ENCODE assay signal across 18 cellular contexts in genomic region chr11:132450631-132451030, GRCh38.
DNase-seq lines count a peak whose midpoint lies in the region; ATAC-seq, FAIRE-seq and TF ChIP-seq lines count a peak whose summit lies in the region.
"Had no signal": no experiment of that assay in that cellular context is flagged by ENCODE, and none has a peak within 500 bp of the region (broad histone marks: within the 10 kb centered on the region; RNA-seq: fewer than 3 reads in every experiment).

No MANE protein-coding gene starts in this region.

- 0 out of 2 replicates have a peak overlapping the region, but pooled peaks have one; percentile 41 for H2BK12ac ChIP-seq in H1 (ENCODE audit: low read depth, low read length)

- in situ Hi-C loops in IMR-90 (cut with MboI; ENCODE audit: low sequenced_read_pairs) = no loop called here

- H3K56ac ChIP-seq in IMR-90 (ENCODE audit: extremely low read depth, insufficient read depth, low read length) (no peak overlapping the region), H1 (replicated peaks; ENCODE audit: insufficient read length, low read depth, low read length) (no peak overlapping the region)

- H3K4ac ChIP-seq in IMR-90 (ENCODE audit: low read depth, low read length) = no peak overlapping the region
- H3K4ac ChIP-seq in H1 (replicated peaks; ENCODE audit: insufficient read length, low read depth, low read length) = no peak overlapping the region

- no peak for TF ChIP-seq CTCF in GM23338 (conservative IDR thresholded peaks at IDR 0.05; ENCODE audit: low read depth in 2 of 2)
- no peak for TF ChIP-seq CTCF in IMR-90 (conservative IDR thresholded peaks at IDR 0.05; ENCODE audit: low read depth, low read length)
- no peak for TF ChIP-seq CTCF in WTC11 (IDR thresholded peaks at IDR 0.05)
- no peak for TF ChIP-seq CTCF in H1 (IDR thresholded peaks at IDR 0.05; ENCODE audit: control extremely low read depth in 1 of 3, insufficient read depth in 1 of 3, low read depth in 1 of 3, low read length in 3 of 3)
- no peak for TF ChIP-seq CTCF in heart right ventricle (IDR thresholded peaks at IDR 0.05)
- TF ChIP-seq CTCF in foreskin keratinocyte (conservative IDR thresholded peaks at IDR 0.05) = no peak

- peak overlapping the region; percentile 24; the same call in 1 of the 2 replicates for H3K4me2 ChIP-seq in GM23338
- H3K4me2 ChIP-seq in IMR-90 (ENCODE audit: low read depth, low read length) = no peak overlapping the region
- H3K4me2 ChIP-seq in H1 (ENCODE audit: insufficient read depth in 1 of 2, low read depth in 2 of 2, low read length in 2 of 2) = no peak overlapping the region; a peak in 1 of 4 replicates

- no peak for DNase-seq in GM23338 (ENCODE audit: low spot score)
- no peak for DNase-seq in IMR-90
- no peak for DNase-seq in WTC11 (ENCODE audit: low spot score)
- DNase-seq in H1 (ENCODE audit: low read depth in 1 of 2, low spot score in 2 of 2) = no peak
- no peak for DNase-seq in hippocampal formation (lab: John Stamatoyannopoulos, UW)
- no peak for DNase-seq in heart right ventricle
- no peak for DNase-seq in foreskin keratinocyte
- DNase-seq: C1 segment of cervical spinal cord; Calu3; CD4-positive, alpha-beta memory T cell; COR-L47; DMS53; DMS79 treated with DMSO at 0.1 percent for 48 hours; GF-D8; GOT3; HCEC 1CT had no signal

- no peak overlapping the region for H2BK15ac ChIP-seq in IMR-90 (ENCODE audit: low read depth, low read length)
- H2BK15ac ChIP-seq in H1 (ENCODE audit: low read length) = no peak overlapping the region

- TF ChIP-seq RAD21 in IMR-90 (IDR thresholded peaks at IDR 0.05; ENCODE audit: low read length) (no peak), H1 (IDR thresholded peaks at IDR 0.05 in 1 of 2, conservative IDR thresholded peaks at IDR 0.05 in 1 of 2; ENCODE audit: low read depth in 2 of 2, low read length in 2 of 2) (no peak)

- H4K5ac ChIP-seq in IMR-90 (ENCODE audit: low read depth, low read length) (no peak overlapping the region), H1 (ENCODE audit: insufficient read length, low read depth, low read length) (no peak overlapping the region)

- H4K91ac ChIP-seq in IMR-90 (ENCODE audit: insufficient read depth, low read depth, low read length) (no peak overlapping the region), H1 (replicated peaks; ENCODE audit: insufficient read length, low read length) (no peak overlapping the region)

- POLR2A ChIA-PET in IMR-90 (lab: Charles Lee; ENCODE audit: unreplicated experiment) = no interaction called here
- POLR2A ChIA-PET in WTC11 (lab: Charles Lee) = no interaction called here
- POLR2A ChIA-PET in H1 (lab: Charles Lee; ENCODE audit: partially characterized antibody) = interaction anchor here (1.2 kb wide), 1 partner anchor 21 kb away, joined by 3 read pairs; no protein-coding TSS in a partner anchor

- H3K4me1 ChIP-seq in GM23338 (ENCODE audit: insufficient read depth) (peaks cover 28% of the 10 kb centered on the region), IMR-90 (ENCODE audit: control insufficient read depth, insufficient read depth, low read length) (no peaks in the 10 kb centered on the region), H1 (replicated peaks in 1 of 4; ENCODE audit: control insufficient read depth in 3 of 4, insufficient read depth in 4 of 4, low read length in 3 of 4) (peaks cover 1 to 15% (median 9%) of the 10 kb centered on the region in 4 experiments; a peak in 6 of 7 replicates), heart right ventricle (no peaks in the 10 kb centered on the region), foreskin keratinocyte (no peaks in the 10 kb centered on the region)

- H3F3A ChIP-seq in GM23338 (replicated peaks; ENCODE audit: low read depth) = no peaks in the 10 kb centered on the region

- ATAC-seq in GM23338 (no peak), IMR-90 (ENCODE audit: low read depth) (no peak), WTC11 (no peak), heart right ventricle (no peak), foreskin keratinocyte (no peak)

- H2BK5ac ChIP-seq in IMR-90 (ENCODE audit: low read depth, low read length, poor library complexity, severe bottlenecking) = no peak overlapping the region
- H2BK5ac ChIP-seq in H1 (ENCODE audit: low read depth, low read length) = no peak overlapping the region

- H4K20me1 ChIP-seq in GM23338 (replicated peaks; ENCODE audit: insufficient read depth) (no peaks in the 10 kb centered on the region), IMR-90 (ENCODE audit: insufficient read depth, low read length) (no peaks in the 10 kb centered on the region), H1 (replicated peaks in 1 of 2; ENCODE audit: control insufficient read depth in 1 of 2, insufficient read depth in 2 of 2, low read length in 2 of 2) (no peaks in the 10 kb centered on the region)

- H3K79me1 ChIP-seq in IMR-90 (ENCODE audit: low read depth in 1 of 2, low read length in 2 of 2) (no peaks in the 10 kb centered on the region), H1 (ENCODE audit: low read depth, low read length) (no peaks in the 10 kb centered on the region)

- H3K79me2 ChIP-seq in GM23338 (replicated peaks; ENCODE audit: insufficient read depth) (no peaks in the 10 kb centered on the region), H1 (ENCODE audit: control insufficient read depth in 1 of 2, insufficient read depth in 2 of 2, low read length in 2 of 2) (no peaks in the 10 kb centered on the region)

- H2AK9ac ChIP-seq in IMR-90 (replicated peaks; ENCODE audit: low read depth, low read length, poor library complexity) = no peak overlapping the region

- H3K9ac ChIP-seq in IMR-90 (ENCODE audit: low read depth, low read length) = no peak overlapping the region
- H3K9ac ChIP-seq in H1 (replicated peaks in 1 of 4; ENCODE audit: extremely low read depth in 1 of 4, low read depth in 3 of 4, low read length in 3 of 4) = no peak overlapping the region

- no peaks in the 10 kb centered on the region for H3K9me3 ChIP-seq in IMR-90 (ENCODE audit: control insufficient read depth, insufficient read depth, low read length)
- H3K9me3 ChIP-seq in H1 (ENCODE audit: insufficient read depth in 2 of 2, low read depth in 1 of 2, low read length in 1 of 2) = no peaks in the 10 kb centered on the region
- no peaks in the 10 kb centered on the region for H3K9me3 ChIP-seq in heart right ventricle

- H3K36me3 ChIP-seq in GM23338 (ENCODE audit: insufficient read depth) = no peaks in the 10 kb centered on the region
- H3K36me3 ChIP-seq in IMR-90 (ENCODE audit: control insufficient read depth, insufficient read depth, low read length) = no peaks in the 10 kb centered on the region
- H3K36me3 ChIP-seq in H1 (ENCODE audit: control insufficient read depth in 2 of 4, insufficient read depth in 4 of 4, low read length in 3 of 4) = no peaks in the 10 kb centered on the region
- no peaks in the 10 kb centered on the region for H3K36me3 ChIP-seq in heart right ventricle

- no peak for TF ChIP-seq EP300 in H1 (IDR thresholded peaks at IDR 0.05; ENCODE audit: borderline replicate concordance in 1 of 2, low read depth in 2 of 2, low read length in 2 of 2)

- H3K9me3 Mint-ChIP-seq in GM23338 (no peaks in the 10 kb centered on the region; the same call in 2 of the 3 replicates), WTC11 (no peaks in the 10 kb centered on the region)

- no peak overlapping the region for H3K18ac ChIP-seq in IMR-90 (ENCODE audit: low read depth, low read length)
- no peak overlapping the region for H3K18ac ChIP-seq in H1 (ENCODE audit: extremely low read depth, low read length)

- H2BK120ac ChIP-seq in IMR-90 (ENCODE audit: low read depth, low read length) = no peak overlapping the region
- no peak overlapping the region for H2BK120ac ChIP-seq in H1 (replicated peaks; ENCODE audit: low read depth, low read length)

- H3K36me3 Mint-ChIP-seq in GM23338 (ENCODE audit: low read depth) (no peaks in the 10 kb centered on the region), WTC11 (no peaks in the 10 kb centered on the region)
- H3K36me3 Mint-ChIP-seq: CD4-positive, alpha-beta memory T cell had no signal

- no peak overlapping the region for H3K27ac Mint-ChIP-seq in GM23338
- 0 out of 2 replicates have a peak overlapping the region, but pooled peaks have one; percentile 41 for H3K27ac Mint-ChIP-seq in WTC11
- H3K27ac Mint-ChIP-seq: CD4-positive, alpha-beta memory T cell had no signal

- peaks cover 9% of the 10 kb centered on the region for H3K27me3 Mint-ChIP-seq in GM23338 (ENCODE audit: insufficient read depth, low read depth, poor library complexity)
- no peaks in the 10 kb centered on the region for H3K27me3 Mint-ChIP-seq in WTC11 (ENCODE audit: low read depth)

- peak; percentile 71 for FAIRE-seq in H1 (lab: Jason Lieb, UNC)
- FAIRE-seq: GM12891, GM18507 had no signal

- peaks cover 30% of the 10 kb centered on the region for H3K4me1 Mint-ChIP-seq in GM23338
- H3K4me1 Mint-ChIP-seq in WTC11 = peaks cover 30% of the 10 kb centered on the region

- H3K14ac ChIP-seq in IMR-90 (replicated peaks; ENCODE audit: low read depth, low read length) (no peak overlapping the region), H1 (ENCODE audit: insufficient read length) (no peak overlapping the region)

- no peak for TF ChIP-seq POLR2A in IMR-90 (IDR thresholded peaks at IDR 0.05; ENCODE audit: low read depth, low read length)
- TF ChIP-seq POLR2A in H1 (IDR thresholded peaks at IDR 0.05; ENCODE audit: control extremely low read depth in 1 of 2, low read depth in 2 of 2, low read length in 2 of 2) = no peak

- no peaks in the 10 kb centered on the region for H3K27me3 ChIP-seq in GM23338 (ENCODE audit: insufficient read depth)
- H3K27me3 ChIP-seq in IMR-90 (ENCODE audit: control insufficient read depth, insufficient read depth, low read length) = no peaks in the 10 kb centered on the region
- no peaks in the 10 kb centered on the region for H3K27me3 ChIP-seq in H1 (replicated peaks in 1 of 4; ENCODE audit: control insufficient read depth in 3 of 4, extremely low read depth in 1 of 4, insufficient read depth in 3 of 4, low read length in 3 of 4)
- peaks cover 0 to 17% (median 0%) of the 10 kb centered on the region in 7 donors for H3K27me3 ChIP-seq in heart right ventricle
- H3K27me3 ChIP-seq in foreskin keratinocyte = no peaks in the 10 kb centered on the region

- no peak overlapping the region for H3K4me3 Mint-ChIP-seq in GM23338
- no peak overlapping the region for H3K4me3 Mint-ChIP-seq in WTC11
- H3K4me3 Mint-ChIP-seq: CD4-positive, alpha-beta memory T cell had no signal

- H3K27ac ChIP-seq in GM23338 (ENCODE audit: low read depth) (no peak overlapping the region), IMR-90 (ENCODE audit: insufficient read depth, low read length) (no peak overlapping the region), H1 (ENCODE audit: low read depth, low read length) (no peak overlapping the region), heart right ventricle (no peak overlapping the region), foreskin keratinocyte (no peak overlapping the region)

- H4K8ac ChIP-seq in IMR-90 (ENCODE audit: low read depth in 2 of 2, low read length in 2 of 2) = no peak overlapping the region
- no peak overlapping the region for H4K8ac ChIP-seq in H1 (ENCODE audit: extremely low read depth, insufficient read depth, low read length)

- BruUV-seq in IMR-90 (replicated peaks; lab: Mats Ljungman, UMichigan) = no TSS peak

- intact Hi-C loops in IMR-90 (cut with micrococcal nuclease) (no loop called here), heart right ventricle (cut with DNase I) (no loop called here)

- no peak overlapping the region for H3K4me3 ChIP-seq in GM23338
- no peak overlapping the region for H3K4me3 ChIP-seq in IMR-90 (ENCODE audit: insufficient read depth, low read depth, low read length)
- H3K4me3 ChIP-seq in H1 (ENCODE audit: extremely low read depth in 1 of 4, insufficient read depth in 2 of 4, low read depth in 3 of 4, low read length in 4 of 4) = no peak overlapping the region
- no peak overlapping the region for H3K4me3 ChIP-seq in heart right ventricle

- no CpG with 5 or more reads among the region's 3 CpGs for WGBS in IMR-90 (ENCODE audit: extremely low coverage in 2 of 2, insufficient read length in 1 of 2), 2 experiments
- WGBS in H1 (ENCODE audit: extremely low coverage in 1 of 2, insufficient coverage in 1 of 2, insufficient read length in 1 of 2, insufficient replicate concordance in 2 of 2, low coverage in 1 of 2, low lambda C conversion rate in 2 of 2, missing lambda C conversion rate in 1 of 2), 2 experiments = 93% methylated on average over 3 of the region's 3 CpGs; no CpG with 5 or more reads in 1 of the 2 experiments
- WGBS in heart right ventricle, 2 donors = 87 to 88% methylated on average over 3 of the region's 3 CpGs

- no peak overlapping the region for H2AFZ ChIP-seq in GM23338
- H2AFZ ChIP-seq in IMR-90 (replicated peaks; ENCODE audit: low read length, poor library complexity) = no peak overlapping the region
- no peak overlapping the region for H2AFZ ChIP-seq in H1 (ENCODE audit: low read length)

- H2AK5ac ChIP-seq in IMR-90 (ENCODE audit: low read depth, low read length) = no peak overlapping the region
- 0 out of 2 replicates have a peak overlapping the region, but pooled peaks have one; percentile 41 for H2AK5ac ChIP-seq in H1 (ENCODE audit: low read depth, low read length)

- CTCF ChIA-PET in IMR-90 (lab: Yijun Ruan, JAX) = no interaction called here
- CTCF ChIA-PET in WTC11 (lab: Charles Lee) = interaction anchor here (1.0 kb wide), 1 partner anchor 8 kb away, joined by 3 read pairs; no protein-coding TSS in a partner anchor
- CTCF ChIA-PET in H1 (lab: Charles Lee; ENCODE audit: partially characterized antibody) = interaction anchor here (0.6 to 1.2 kb wide), 6 partner anchors 17 to 493 kb away, joined by 3 to 4 read pairs (median 3); no protein-coding TSS in a partner anchor

- H3K23ac ChIP-seq in IMR-90 (ENCODE audit: low read depth, low read length) = no peak overlapping the region
- no peak overlapping the region for H3K23ac ChIP-seq in H1 (ENCODE audit: insufficient read length)

- dilution Hi-C loops in IMR-90 (cut with HindIII; ENCODE audit: low sequenced_read_pairs, unreplicated experiment) = no loop called here

- H3K9me2 ChIP-seq in GM23338 (ENCODE audit: insufficient read depth) = no peaks in the 10 kb centered on the region

- H3K23me2 ChIP-seq in H1 (ENCODE audit: low read depth, low read length) = no peaks in the 10 kb centered on the region

- no peak overlapping the region for H2BK20ac ChIP-seq in IMR-90 (ENCODE audit: low read depth, low read length)
- no peak overlapping the region for H2BK20ac ChIP-seq in H1 (ENCODE audit: low read length)

- no peaks in the 10 kb centered on the region for H3K9me1 ChIP-seq in IMR-90 (ENCODE audit: insufficient read depth, low read length)
